8 cellular contexts compared by ENCODE assay signal in genomic region chr1:28642847-28643635, GRCh38. TPM values are rescaled to one million over a fixed set of nuclear protein-coding genes. Genes with fewer than 3 reads are reported as not detected.
A peak's percentile ranks its signal among the peaks of the same experiment; 100 is the strongest.
DNase-seq lines count a peak whose midpoint lies in the region; ATAC-seq and TF ChIP-seq lines count a peak whose summit lies in the region.

TSS of gene TAF12 (minus strand) at chr1:28643067. CDS start at chr1:28622081, 20,986 bp downstream.

- peaks cover 20% of the 10 kb centered on the region for H3K4me1 ChIP-seq in OCI-LY3 (ENCODE audit: low read length)

- H2AFZ ChIP-seq in OCI-LY3 (ENCODE audit: low read depth, low read length) = peak within 1 kb of the TSS; percentile 71

- TF ChIP-seq CTCF in OCI-LY3 (IDR thresholded peaks at IDR 0.05; ENCODE audit: low read depth, low read length) (peak; percentile 47), epithelial cell of esophagus (IDR thresholded peaks at IDR 0.05; ENCODE audit: insufficient read depth, low read depth, low read length, missing control alignments) (peak; percentile 27)

- H3K4me2 ChIP-seq in OCI-LY3 (ENCODE audit: low read length) = peak within 1 kb of the TSS; percentile 94

- peak within 1 kb of the TSS; percentile 94 for H3K27ac ChIP-seq in OCI-LY3 (ENCODE audit: low read length)

- H3K79me2 ChIP-seq in OCI-LY3 (ENCODE audit: low read length) = peaks cover 28% of the 10 kb centered on the region

- H3K9ac ChIP-seq in OCI-LY3 (ENCODE audit: low read length) = peak within 1 kb of the TSS; percentile 99

- no peaks in the 10 kb centered on the region for H3K36me3 ChIP-seq in OCI-LY3 (replicated peaks; ENCODE audit: low read depth, low read length)

- H3K4me3 ChIP-seq in OCI-LY3 (ENCODE audit: low read length) = peak within 1 kb of the TSS; percentile 94
- peak within 1 kb of the TSS; percentile 98 for H3K4me3 ChIP-seq in epithelial cell of esophagus (ENCODE audit: low read length)

- no peaks in the 10 kb centered on the region for H4K20me1 ChIP-seq in OCI-LY3 (ENCODE audit: insufficient read depth, low read length)

- DNase-seq in DMS 273 treated with DMSO at 0.1 percent for 48 hours (lab: John Stamatoyannopoulos, UW) (peak; percentile 81), HuH-7.5 (ENCODE audit: low spot score) (peak; percentile 74), activated T-cell treated with anti-CD3 and anti-CD28 coated beads for 1 hour (ENCODE audit: low read depth) (peak; percentile 88), epithelial cell of esophagus (ENCODE audit: low read depth) (peak; percentile 97), mucosa of gallbladder (ENCODE audit: low spot score) (peak; percentile 95)
- DNase-seq in stimulated activated CD8-positive, alpha-beta memory T cell treated with anti-CD3 and anti-CD28 coated beads, Interleukin-4, amount 100 ng/mL, for 4 hours (ENCODE audit: low read depth in 2 of 2, low spot score in 1 of 2) = peak; percentile 74 to 81

- H3K27me3 ChIP-seq in OCI-LY3 (ENCODE audit: low read depth, low read length) = no peaks in the 10 kb centered on the region

- no peaks in the 10 kb centered on the region for H3K9me3 ChIP-seq in OCI-LY3 (ENCODE audit: insufficient read depth, low read length)

- peak; percentile 74 for ATAC-seq in GM21515 (IDR thresholded peaks at IDR 0.05; ENCODE audit: unreplicated experiment)

RNA-seq across cellular contexts. Expression of gene TAF12, which starts in this region (rescaled TPM):
- total RNA-seq in mucosa of gallbladder = 16.3 TPM

Comparison
In these comparisons a context has a peak if more than half of its experiments do, and no peak if none do; other contexts are left out.
1. Peak in every context shown above with its lines: DNase-seq, ATAC-seq, H3K4me3 ChIP-seq and H3K27ac ChIP-seq.